Comparison of ENCODE assay signal across 12 cellular contexts in genomic region chr13:97280478-97280877, GRCh38. TPM values are rescaled to one million over a fixed set of nuclear protein-coding genes. Genes with fewer than 3 reads are reported as not detected.
A peak's percentile ranks its signal among the peaks of the same experiment; 100 is the strongest.
DNase-seq lines count a peak whose midpoint lies in the region; ATAC-seq, FAIRE-seq and TF ChIP-seq lines count a peak whose summit lies in the region.
"Had no signal": no experiment of that assay in that cellular context is flagged by ENCODE, and none has a peak within 500 bp of the region (broad histone marks: within the 10 kb centered on the region; RNA-seq: fewer than 3 reads in every experiment).

No MANE protein-coding gene starts in this region.

- peaks cover 100% of the 10 kb centered on the region for H3K79me2 ChIP-seq in SK-N-SH (ENCODE audit: insufficient read depth)

- H3K4me3 ChIP-seq in SK-N-SH (ENCODE audit: low read depth in 2 of 2, low read length in 1 of 2) (no peak overlapping the region), gastrocnemius medialis (no peak overlapping the region)
- H3K4me3 ChIP-seq: right atrium auricular region had no signal

- CTCF ChIA-PET in SK-N-SH (lab: Yijun Ruan, JAX): interaction anchor here (1.0 to 1.2 kb wide), 2 partner anchors 17 to 64 kb away, joined by 3 read pairs; no protein-coding TSS in a partner anchor

- intact Hi-C loops in gastrocnemius medialis (cut with DNase I; ENCODE audit: low total_unique reads): no loop called here

- H3K9ac ChIP-seq in SK-N-SH: no peak overlapping the region

- TF ChIP-seq CTCF in SK-N-SH (IDR thresholded peaks at IDR 0.05) (no peak), foreskin keratinocyte (conservative IDR thresholded peaks at IDR 0.05) (no peak), gastrocnemius medialis (IDR thresholded peaks at IDR 0.05 in 4 of 5, conservative IDR thresholded peaks at IDR 0.05 in 1 of 5) (no peak)

- POLR2A ChIA-PET in SK-N-SH (lab: Yijun Ruan, JAX): interaction anchor here (0.8 kb wide), 1 partner anchor 29 kb away, joined by 3 read pairs; no protein-coding TSS in a partner anchor

- H3K27ac ChIP-seq in SK-N-SH (ENCODE audit: low read depth in 2 of 2, low read length in 1 of 2): peak overlapping the region; percentile 43 to 98
- H3K27ac ChIP-seq in foreskin keratinocyte: no peak overlapping the region
- peak overlapping the region; percentile 3 to 47 (median 17) for H3K27ac ChIP-seq in gastrocnemius medialis

- peaks cover 70% of the 10 kb centered on the region for H3F3A ChIP-seq in SK-N-SH (replicated peaks; ENCODE audit: insufficient read depth)

- peak; percentile 14 for FAIRE-seq in GM19239 (lab: Jason Lieb, UNC)
- no peak for FAIRE-seq in RCC 7860 (lab: Jason Lieb, UNC)

- TF ChIP-seq RAD21 in SK-N-SH (IDR thresholded peaks at IDR 0.05; ENCODE audit: low read length): no peak

- in situ Hi-C loops in gastrocnemius medialis (cut with MboI; ENCODE audit: low sequenced_read_pairs in 4 of 4): no loop called here

- H4K20me1 ChIP-seq in SK-N-SH (ENCODE audit: insufficient read depth): 0 out of 2 replicates have a peak, but pooled peaks cover 5% of the 10 kb centered on the region

- no peak for TF ChIP-seq EP300 in SK-N-SH (IDR thresholded peaks at IDR 0.05; ENCODE audit: borderline replicate concordance in 1 of 2, low read depth in 1 of 2, low read length in 1 of 2)

- peak overlapping the region; percentile 18; the same call in 1 of the 2 replicates for H3K4me2 ChIP-seq in SK-N-SH

- WGBS in SK-N-SH (ENCODE audit: low lambda C conversion rate): 87% methylated on average over 4 of the region's 4 CpGs

- H3K9me3 ChIP-seq in SK-N-SH (no peaks in the 10 kb centered on the region), gastrocnemius medialis (no peaks in the 10 kb centered on the region)
- H3K9me3 ChIP-seq: right atrium auricular region had no signal

- no peak for DNase-seq in GM19239 (ENCODE audit: insufficient read length, low spot score)
- peak; percentile 33 for DNase-seq in SK-N-SH
- DNase-seq in foreskin keratinocyte: no peak
- DNase-seq in gastrocnemius medialis: no peak
- no peak for DNase-seq in NCI-H2227 (lab: John Stamatoyannopoulos, UW; ENCODE audit: unreplicated experiment)
- no peak for DNase-seq in RCC 7860 (ENCODE audit: low spot score)
- DNase-seq: activated T-cell treated with anti-CD3 and anti-CD28 coated beads for 4 hours, KBM-7, NCI-H510A had no signal

- H3K36me3 ChIP-seq in SK-N-SH (replicated peaks in 1 of 2; ENCODE audit: control insufficient read depth in 1 of 2, insufficient read depth in 2 of 2, low read length in 1 of 2) (peaks cover 26 to 61% of the 10 kb centered on the region in 2 experiments), gastrocnemius medialis (peaks cover 0 to 8% of the 10 kb centered on the region in 2 donors)

- H3K27me3 ChIP-seq in SK-N-SH (ENCODE audit: insufficient read depth): no peaks in the 10 kb centered on the region
- no peaks in the 10 kb centered on the region for H3K27me3 ChIP-seq in foreskin keratinocyte
- H3K27me3 ChIP-seq in gastrocnemius medialis: no peaks in the 10 kb centered on the region
- H3K27me3 ChIP-seq: right atrium auricular region had no signal

- H3K4me1 ChIP-seq in SK-N-SH (ENCODE audit: control insufficient read depth in 1 of 2, insufficient read depth in 2 of 2, low read depth in 1 of 2, low read length in 1 of 2) (peaks cover 7 to 67% of the 10 kb centered on the region in 2 experiments), foreskin keratinocyte (peaks cover 70% of the 10 kb centered on the region), gastrocnemius medialis (peaks cover 79 to 89% of the 10 kb centered on the region in 2 donors)

- ATAC-seq in foreskin keratinocyte (peak; percentile 47), gastrocnemius medialis (no peak), GM19324 (IDR thresholded peaks at IDR 0.05; ENCODE audit: low FRiP score, unreplicated experiment) (no peak), GM21825 (IDR thresholded peaks at IDR 0.05; ENCODE audit: unreplicated experiment) (no peak)

- H2AFZ ChIP-seq in SK-N-SH (ENCODE audit: low read depth): no peak overlapping the region

- TF ChIP-seq POLR2A in gastrocnemius medialis (IDR thresholded peaks at IDR 0.05): no peak

- H3K9me2 ChIP-seq in SK-N-SH: no peaks in the 10 kb centered on the region

TF ChIP-seq in SK-N-SH, 30 proteins besides CTCF, POLR2A, EP300 and RAD21:
- TF ChIP-seq, protein P1, sequence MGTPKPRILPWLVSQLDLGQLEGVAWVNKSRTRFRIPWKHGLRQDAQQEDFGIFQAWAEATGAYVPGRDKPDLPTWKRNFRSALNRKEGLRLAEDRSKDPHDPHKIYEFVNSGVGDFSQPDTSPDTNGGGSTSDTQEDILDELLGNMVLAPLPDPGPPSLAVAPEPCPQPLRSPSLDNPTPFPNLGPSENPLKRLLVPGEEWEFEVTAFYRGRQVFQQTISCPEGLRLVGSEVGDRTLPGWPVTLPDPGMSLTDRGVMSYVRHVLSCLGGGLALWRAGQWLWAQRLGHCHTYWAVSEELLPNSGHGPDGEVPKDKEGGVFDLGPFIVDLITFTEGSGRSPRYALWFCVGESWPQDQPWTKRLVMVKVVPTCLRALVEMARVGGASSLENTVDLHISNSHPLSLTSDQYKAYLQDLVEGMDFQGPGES (IDR thresholded peaks at IDR 0.05; ENCODE audit: low read depth, low read length): no peak
TF ChIP-seq in SK-N-SH: peak in this region for 0.

RNA-seq across cellular contexts. Expression of gene MBNL2, which starts 58.3 kb away (rescaled TPM):
- 24.5 and 27.9 TPM in 2 replicates for polyA plus RNA-seq in SK-N-SH (2012; rRNA removed)
- 38.4 and 46.6 TPM in 2 replicates for polyA plus RNA-seq in SK-N-SH (2012; cell fraction: cytosol; rRNA removed)
- 21.4 and 39.6 TPM in 2 replicates for polyA plus RNA-seq in SK-N-SH (2012; cell fraction: nucleus; rRNA removed)
- total RNA-seq in foreskin keratinocyte: 27.3 and 33.1 TPM in 2 replicates
- 5.0 and 5.2 TPM in 2 replicates for polyA plus RNA-seq in foreskin keratinocyte
- 10 to 100 TPM; 47.9 to 92.0 (median 71.3) TPM for total RNA-seq in gastrocnemius medialis
